ENCODE assay signal across 18 cellular contexts in the genomic region with DNA sequence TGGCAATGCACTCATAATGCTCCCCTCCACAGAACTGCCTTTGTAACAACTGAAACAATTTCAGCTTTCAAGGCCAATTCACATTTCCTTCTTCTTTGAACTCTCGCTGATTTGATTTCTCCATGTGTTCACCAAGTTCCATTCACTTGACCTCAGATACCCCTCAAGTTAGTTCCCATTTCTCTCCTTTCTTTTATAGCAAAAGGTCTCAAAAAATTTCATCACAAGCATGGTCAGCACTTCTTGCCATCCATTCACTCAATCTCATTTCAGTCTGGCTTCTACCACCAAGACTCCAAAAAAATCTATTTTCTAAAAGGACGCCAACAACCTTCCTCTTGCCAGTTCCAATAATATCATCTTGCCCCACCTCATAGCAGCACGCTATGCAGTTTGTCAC.
"Had no signal": no experiment of that assay in that cellular context is flagged by ENCODE, and none has a peak within 500 bp of the region (broad histone marks: within the 10 kb centered on the region; RNA-seq: fewer than 3 reads in every experiment).

No MANE protein-coding gene starts in this region.

- H3K27me3 Mint-ChIP-seq: activated CD4-positive, alpha-beta T cell treated with anti-CD3 and anti-CD28 coated beads, Interleukin-2, amount 10 ng/mL, durations not matched to agents 24 days and 14 days; natural killer cell treated with Interleukin-12 subunit alpha and Interleukin-12 subunit beta and Interleukin-15 and Interleukin-18, amount 100 ng/mL, for 72 hours had no signal

- ATAC-seq: activated CD8-positive, alpha-beta T cell treated with anti-CD3 and anti-CD28 coated beads, Interleukin-2, amount 10 ng/mL, durations not matched to agents 7 days and 5 days; body of pancreas; natural killer cell treated with Interleukin-12 subunit alpha and Interleukin-12 subunit beta and Interleukin-15 and Interleukin-18, amount 100 ng/mL, for 72 hours had no signal

- H3K9me3 ChIP-seq: body of pancreas had no signal

- DNase-seq: activated CD4-positive, alpha-beta T cell treated with anti-CD3 and anti-CD28 coated beads, Interleukin-2, amount 10 ng/mL, durations not matched to agents 24 days and 14 days; activated CD4-positive, CD25-positive, alpha-beta regulatory T cell; activated CD8-positive, alpha-beta T cell treated with anti-CD3 and anti-CD28 coated beads, Interleukin-2, amount 10 ng/mL, durations not matched to agents 7 days and 5 days; activated naive CD4-positive, alpha-beta T cell treated with anti-CD3 and anti-CD28 coated beads for 36 hours; activated T-cell treated with anti-CD3 and anti-CD28 coated beads, Interleukin-2, amount 50 U/mL, for 24 hours; body of pancreas; central memory CD4-positive, alpha-beta T cell; dorsolateral prefrontal cortex; left cardiac atrium; posterior cingulate gyrus; stimulated activated CD4-positive, alpha-beta T cell treated with anti-CD3 and anti-CD28 coated beads, Interleukin-12 subunit alpha, Interleukin-12 subunit beta, amount 100 ng/mL, for 4 hours; stimulated activated CD4-positive, alpha-beta T cell treated with anti-CD3 and anti-CD28 coated beads, Interleukin-1b, Interleukin-23, amount 100 ng/mL, for 48 hours; stimulated activated naive CD4-positive, alpha-beta T cell treated with Interleukin-2 at 50 U/mL for 16 hours; tibial artery had no signal

- H3K4me3 ChIP-seq: body of pancreas, dorsolateral prefrontal cortex, hepatocyte, lung, tibial artery had no signal

- H3K27me3 ChIP-seq: body of pancreas, hepatocyte, tibial artery had no signal

- H3K36me3 ChIP-seq: tibial artery had no signal

- H3K4me3 Mint-ChIP-seq: activated CD4-positive, alpha-beta T cell treated with anti-CD3 and anti-CD28 coated beads, Interleukin-2, amount 10 ng/mL, durations not matched to agents 24 days and 14 days; activated CD8-positive, alpha-beta T cell treated with anti-CD3 and anti-CD28 coated beads, Interleukin-2, amount 10 ng/mL, durations not matched to agents 7 days and 5 days; activated naive CD4-positive, alpha-beta T cell treated with anti-CD3 and anti-CD28 coated beads for 36 hours; activated T-cell treated with anti-CD3 and anti-CD28 coated beads, Interleukin-2, amount 50 U/mL, for 24 hours; mesothelial cell of epicardium; natural killer cell treated with Interleukin-12 subunit alpha and Interleukin-12 subunit beta and Interleukin-15 and Interleukin-18, amount 100 ng/mL, for 72 hours had no signal

- H3K4me1 ChIP-seq: body of pancreas, tibial artery had no signal

- H3K27ac Mint-ChIP-seq: activated CD4-positive, alpha-beta T cell treated with anti-CD3 and anti-CD28 coated beads, Interleukin-2, amount 10 ng/mL, durations not matched to agents 24 days and 14 days; activated CD8-positive, alpha-beta T cell treated with anti-CD3 and anti-CD28 coated beads, Interleukin-2, amount 10 ng/mL, durations not matched to agents 7 days and 5 days; activated naive CD4-positive, alpha-beta T cell treated with anti-CD3 and anti-CD28 coated beads for 36 hours; activated T-cell treated with anti-CD3 and anti-CD28 coated beads, Interleukin-2, amount 50 U/mL, for 24 hours; mesothelial cell of epicardium; natural killer cell treated with Interleukin-12 subunit alpha and Interleukin-12 subunit beta and Interleukin-15 and Interleukin-18, amount 100 ng/mL, for 72 hours had no signal

- H3K27ac ChIP-seq: body of pancreas, dorsolateral prefrontal cortex, hepatocyte, tibial artery had no signal
